8 cellular contexts compared by ENCODE assay signal in genomic region chr3:100254168-100254777, GRCh38. TPM values are rescaled to one million over a fixed set of nuclear protein-coding genes. Genes with fewer than 3 reads are reported as not detected.
DNase-seq lines count a peak whose midpoint lies in the region; FAIRE-seq and TF ChIP-seq lines count a peak whose summit lies in the region.

No MANE protein-coding gene starts in this region.

- no peaks in the 10 kb centered on the region for H3K36me3 Mint-ChIP-seq in Caco-2 (ENCODE audit: insufficient read depth, unreplicated experiment)

- no peaks in the 10 kb centered on the region for H3K9me3 Mint-ChIP-seq in Caco-2 (ENCODE audit: unreplicated experiment)

- H3K79me2 ChIP-seq in PC-9 (ENCODE audit: low read depth): no peaks in the 10 kb centered on the region

- H3K4me3 ChIP-seq in Caco-2 (ENCODE audit: low read depth, low read length): no peak overlapping the region
- H3K4me3 ChIP-seq in Jurkat, Clone E6-1 (ENCODE audit: low read length): no peak overlapping the region
- no peak overlapping the region for H3K4me3 ChIP-seq in PC-9
- H3K4me3 ChIP-seq in brain microvascular endothelial cell (ENCODE audit: low read depth, low read length): no peak overlapping the region
- H3K4me3 ChIP-seq in spleen: no peak overlapping the region

- no peaks in the 10 kb centered on the region for H4K20me1 ChIP-seq in PC-9 (ENCODE audit: insufficient read depth)

- no peak for TF ChIP-seq POLR2A in spleen (IDR thresholded peaks at IDR 0.05)

- CTCF ChIA-PET in Caco-2 (lab: Charles Lee): interaction anchor here (0.6 to 1.1 kb wide), 32 partner anchors 69 to 466 kb away, joined by 3 to 45 read pairs (median 4); partner anchors contain the start of gene CMSS1
- CTCF ChIA-PET in PC-9 (lab: Charles Lee): interaction anchor here (0.5 to 1.8 kb wide), 26 partner anchors 44 to 1082 kb away, joined by 3 to 50 read pairs (median 5); no protein-coding TSS in a partner anchor

- intact Hi-C loops in Caco-2 (cut with micrococcal nuclease; ENCODE audit: unreplicated experiment): loop anchor here (1.0 to 5.0 kb wide), 5 partner anchors 177 to 422 kb away; no protein-coding TSS in a partner anchor
- intact Hi-C loops in PC-9 (cut with micrococcal nuclease; ENCODE audit: unreplicated experiment): loop anchor here (1.0 to 2.0 kb wide), 4 partner anchors 185 to 422 kb away; no protein-coding TSS in a partner anchor
- intact Hi-C loops in spleen (cut with DNase I; ENCODE audit: low total_unique reads): loop anchor here (5.0 kb wide), 2 partner anchors 187 to 422 kb away; no protein-coding TSS in a partner anchor

- WGBS in spleen, 5 donors: 29 to 39% (median 34%) methylated on average over 6 to 7 of the region's 7 CpGs

- BruUV-seq in Caco-2 (replicated peaks; lab: Mats Ljungman, UMichigan) (no TSS peak), PC-9 (replicated peaks; lab: Mats Ljungman, UMichigan) (no TSS peak)

- in situ Hi-C loops in brain microvascular endothelial cell (cut with HindIII; ENCODE audit: low pct_ligation_motif_present, low sequenced_read_pairs): loop anchor here (25.0 kb wide), 1 partner anchor 417 kb away; no protein-coding TSS in a partner anchor

- H3K4me1 ChIP-seq in Caco-2 (peaks cover 11% of the 10 kb centered on the region), PC-9 (replicated peaks; ENCODE audit: insufficient read depth) (peaks cover 10% of the 10 kb centered on the region), spleen (peaks cover 3 to 20% (median 7%) of the 10 kb centered on the region in 6 donors)

- no peaks in the 10 kb centered on the region for H3K36me3 ChIP-seq in Caco-2 (ENCODE audit: control insufficient read depth, insufficient read depth, low read length)
- no peaks in the 10 kb centered on the region for H3K36me3 ChIP-seq in PC-9 (ENCODE audit: low read depth)
- no peaks in the 10 kb centered on the region for H3K36me3 ChIP-seq in brain microvascular endothelial cell (replicated peaks)
- H3K36me3 ChIP-seq in spleen: no peaks in the 10 kb centered on the region

- H3K9me3 ChIP-seq in Caco-2 (0 out of 2 replicates have a peak, but pooled peaks cover 5% of the 10 kb centered on the region), PC-9 (ENCODE audit: insufficient read depth, low read depth) (no peaks in the 10 kb centered on the region; the same call in 1 of the 2 replicates), spleen (no peaks in the 10 kb centered on the region)

- no peaks in the 10 kb centered on the region for H3K27me3 ChIP-seq in Caco-2 (replicated peaks; ENCODE audit: control insufficient read depth, insufficient read depth, low read length)
- H3K27me3 ChIP-seq in PC-9 (ENCODE audit: insufficient read depth, low read depth): no peaks in the 10 kb centered on the region
- H3K27me3 ChIP-seq in brain microvascular endothelial cell (replicated peaks): no peaks in the 10 kb centered on the region
- no peaks in the 10 kb centered on the region for H3K27me3 ChIP-seq in spleen (replicated peaks in 1 of 7)

- no peak overlapping the region for H3K27ac ChIP-seq in PC-9
- no peak overlapping the region for H3K27ac ChIP-seq in brain microvascular endothelial cell
- peak overlapping the region in 2 of 8 donors; percentile 18 to 35 for H3K27ac ChIP-seq in spleen

- no peak overlapping the region for H3K4me3 Mint-ChIP-seq in Caco-2 (ENCODE audit: unreplicated experiment)

- H3K9me2 ChIP-seq in PC-9 (ENCODE audit: insufficient read depth): no peaks in the 10 kb centered on the region

- H3K4me1 Mint-ChIP-seq in Caco-2 (ENCODE audit: low read depth, unreplicated experiment): peaks cover 13% of the 10 kb centered on the region

- H2AFZ ChIP-seq in PC-9: no peak overlapping the region

- no peak overlapping the region for H3K4me2 ChIP-seq in PC-9

- POLR2A ChIA-PET in Caco-2 (lab: Charles Lee) (interaction anchor here (0.5 to 1.0 kb wide), 6 partner anchors 80 to 426 kb away, joined by 3 to 5 read pairs (median 4); partner anchors contain the start of gene NIT2), PC-9 (lab: Charles Lee; ENCODE audit: unreplicated experiment) (interaction anchor here (0.5 kb wide), 2 partner anchors 156 to 395 kb away, joined by 3 to 4 read pairs; no protein-coding TSS in a partner anchor)

- H3K27ac Mint-ChIP-seq in Caco-2 (ENCODE audit: unreplicated experiment): no peak overlapping the region

- no peaks in the 10 kb centered on the region for H3K27me3 Mint-ChIP-seq in Caco-2 (ENCODE audit: insufficient read depth, unreplicated experiment)

- 0 out of 2 replicates have a peak, but pooled peaks cover 5% of the 10 kb centered on the region for H3F3A ChIP-seq in PC-9 (ENCODE audit: insufficient read depth, low read depth)

- FAIRE-seq in GM19239 (lab: Jason Lieb, UNC): peak; percentile 91

- DNase-seq in Caco-2 (peak; percentile 62 to 68), GM19239 (ENCODE audit: insufficient read length, low spot score) (peak; percentile 13), PC-9 (peak; percentile 53 to 67), brain microvascular endothelial cell (peak; percentile 58), iris pigment epithelial cell (ENCODE audit: low read depth) (peak; percentile 81), spleen (no peak), cortex of kidney (lab: John Stamatoyannopoulos, UW) (no peak)
- peak; percentile 58 for DNase-seq in Jurkat, Clone E6-1 (ENCODE audit: low read depth, low spot score)

- TF ChIP-seq CTCF in Caco-2 (IDR thresholded peaks at IDR 0.05; ENCODE audit: insufficient read depth in 1 of 2, low read depth in 1 of 2, low read length in 1 of 2, severe bottlenecking in 1 of 2, unreplicated experiment in 1 of 2): peak; percentile 64 to 71
- TF ChIP-seq CTCF in PC-9 (conservative IDR thresholded peaks at IDR 0.05): peak; percentile 93
- TF ChIP-seq CTCF in brain microvascular endothelial cell (IDR thresholded peaks at IDR 0.05; ENCODE audit: low read depth, low read length, missing control alignments): peak; percentile 88
- peak in 10 of 11 experiments; percentile 29 to 79 (median 69) for TF ChIP-seq CTCF in spleen (IDR thresholded peaks at IDR 0.05 in 8 of 11, conservative IDR thresholded peaks at IDR 0.05 in 3 of 11)

RNA-seq across cellular contexts. Expression of gene TBC1D23, which starts 6.5 kb away (rescaled TPM):
- total RNA-seq in Caco-2 (2022): 39.8 and 45.2 TPM in 2 replicates
- 7.6 TPM for polyA plus RNA-seq in Jurkat, Clone E6-1 (2012; ENCODE audit: insufficient read depth, insufficient read length)
- 68.0 and 68.7 TPM in 2 replicates for total RNA-seq in PC-9 (2021)
- 10 to 100 TPM; 38.3 to 61.4 (median 44.7) TPM for total RNA-seq in spleen
- 10 to 100 TPM; 16.1 to 19.4 (median 18.7) TPM for polyA plus RNA-seq in spleen

Comparison
In these comparisons a context has a peak if more than half of its experiments do, and no peak if none do; other contexts are left out.
1. DNase-seq: peak in Caco-2 (2 of 2), GM19239 (single experiment), Jurkat, Clone E6-1 (single experiment), PC-9 (2 of 2), brain microvascular endothelial cell (single experiment) and iris pigment epithelial cell (single experiment); none in spleen (single experiment) and cortex of kidney (single experiment).
2. Peak in every context shown above with its lines, with median percentiles within 50 percentile points of each other: CTCF ChIP-seq.